In genomic region chr22:36224245-36224644, GRCh38 we compare ENCODE assay signal across 20 cellular contexts. TPM values are rescaled to one million over a fixed set of nuclear protein-coding genes. Genes with fewer than 3 reads are reported as not detected.
DNase-seq lines count a peak whose midpoint lies in the region; ATAC-seq and TF ChIP-seq lines count a peak whose summit lies in the region.
"Had no signal": no experiment of that assay in that cellular context is flagged by ENCODE, and none has a peak within 500 bp of the region (broad histone marks: within the 10 kb centered on the region; RNA-seq: fewer than 3 reads in every experiment).

No MANE protein-coding gene starts in this region.

- DNase-seq in mammary epithelial cell = peak; percentile 24
- DNase-seq in MCF 10A (ENCODE audit: unreplicated experiment) = no peak
- DNase-seq in renal cortical epithelial cell (ENCODE audit: low read depth) = peak; percentile 27
- DNase-seq in vagina (ENCODE audit: extremely low spot score in 2 of 2) = peak; percentile 58 to 70
- DNase-seq in stimulated activated CD4-positive, alpha-beta T cell treated with anti-CD3 and anti-CD28 coated beads, Interleukin-4, amount 100 ng/mL, for 4 hours = no peak
- DNase-seq: BE2C, DMS79, H7, MV-4-11, NCI-H1694, NCI-H2081, NCI-H2171, NCI-H345, NCI-H524, NCI-H774, Right ventricle myocardium superior had no signal

- no peak overlapping the region for H3K4me3 Mint-ChIP-seq in MCF 10A (ENCODE audit: unreplicated experiment)
- H3K4me3 Mint-ChIP-seq: IgD-negative memory B cell had no signal

- POLR2A ChIA-PET in MCF 10A (lab: Yijun Ruan, JAX) = no interaction called here

- intact Hi-C loops in mammary epithelial cell (cut with micrococcal nuclease) (no loop called here), MCF 10A (cut with micrococcal nuclease) (no loop called here), vagina (cut with DNase I) (no loop called here)

- H3K9ac ChIP-seq in mammary epithelial cell (ENCODE audit: insufficient read depth, low read length) = no peak overlapping the region

- no peak overlapping the region for H2AFZ ChIP-seq in mammary epithelial cell (ENCODE audit: low read depth, low read length)

- no peaks in the 10 kb centered on the region for H3K4me1 ChIP-seq in mammary epithelial cell (ENCODE audit: insufficient read depth, low read length)
- H3K4me1 ChIP-seq in vagina = no peaks in the 10 kb centered on the region
- H3K4me1 ChIP-seq: BE2C had no signal

- no peaks in the 10 kb centered on the region for H3K79me2 ChIP-seq in mammary epithelial cell (ENCODE audit: insufficient read depth, low read length)

- H3K27me3 Mint-ChIP-seq in MCF 10A (ENCODE audit: insufficient read depth, unreplicated experiment) = peaks cover 15% of the 10 kb centered on the region
- H3K27me3 Mint-ChIP-seq: IgD-negative memory B cell had no signal

- dilution Hi-C loops in mammary epithelial cell (cut with HindIII; ENCODE audit: low sequenced_read_pairs) = no loop called here

- H3K27me3 ChIP-seq in mammary epithelial cell (ENCODE audit: insufficient read depth, low read length) (no peaks in the 10 kb centered on the region), vagina (no peaks in the 10 kb centered on the region)
- H3K27me3 ChIP-seq: BE2C had no signal

- H3K4me3 ChIP-seq in mammary epithelial cell (replicated peaks in 1 of 3; ENCODE audit: insufficient read depth in 1 of 3, low read depth in 2 of 3, low read length in 3 of 3) (no peak overlapping the region), vagina (no peak overlapping the region)

- BruUV-seq in mammary epithelial cell (replicated peaks; lab: Mats Ljungman, UMichigan) (no TSS peak), MCF 10A (replicated peaks; lab: Mats Ljungman, UMichigan) (no TSS peak)

- H3K9me3 Mint-ChIP-seq in MCF 10A (ENCODE audit: unreplicated experiment) = no peaks in the 10 kb centered on the region
- H3K9me3 Mint-ChIP-seq: IgD-negative memory B cell had no signal

- TF ChIP-seq CTCF in mammary epithelial cell (conservative IDR thresholded peaks at IDR 0.05 in 1 of 2, IDR thresholded peaks at IDR 0.05 in 1 of 2; ENCODE audit: extremely low read depth in 1 of 2, insufficient read depth in 1 of 2, low read depth in 1 of 2, low read length in 2 of 2) (no peak), MCF 10A (IDR thresholded peaks at IDR 0.05; ENCODE audit: unreplicated experiment) (no peak), vagina (IDR thresholded peaks at IDR 0.05) (no peak)

- H3K9me3 ChIP-seq in mammary epithelial cell (replicated peaks; ENCODE audit: insufficient read depth, low read length) = no peaks in the 10 kb centered on the region
- no peaks in the 10 kb centered on the region for H3K9me3 ChIP-seq in vagina
- H3K9me3 ChIP-seq: BE2C had no signal

- peaks cover 6% of the 10 kb centered on the region for H3K4me1 Mint-ChIP-seq in MCF 10A (ENCODE audit: insufficient read depth, unreplicated experiment)

- peaks cover 21% of the 10 kb centered on the region for H3K36me3 Mint-ChIP-seq in MCF 10A (ENCODE audit: insufficient read depth, unreplicated experiment)

- WGBS in mammary epithelial cell (ENCODE audit: low coverage, missing lambda C conversion rate) = 86% methylated on average over 4 of the region's 4 CpGs

- no peak overlapping the region for H3K4me2 ChIP-seq in mammary epithelial cell (ENCODE audit: insufficient read depth, low read depth, low read length)

- H4K20me1 ChIP-seq in mammary epithelial cell (ENCODE audit: insufficient read depth, low read length) = no peaks in the 10 kb centered on the region

- H3K27ac ChIP-seq in mammary epithelial cell (ENCODE audit: insufficient read depth, low read depth, low read length) (no peak overlapping the region), vagina (no peak overlapping the region)

- TF ChIP-seq POLR2A in vagina (IDR thresholded peaks at IDR 0.05) = no peak

- no peak overlapping the region for H3K27ac Mint-ChIP-seq in MCF 10A (ENCODE audit: low read depth, unreplicated experiment)

- CTCF ChIA-PET in mammary epithelial cell (lab: Charles Lee; ENCODE audit: low non-redundant PET) (no interaction called here), MCF 10A (lab: Yijun Ruan, JAX) (no interaction called here)

- in situ Hi-C loops in mammary epithelial cell (cut with MboI; ENCODE audit: low sequenced_read_pairs in 2 of 2) = no loop called here

- H3K36me3 ChIP-seq in mammary epithelial cell (ENCODE audit: insufficient read depth, low read length) = peaks cover 2% of the 10 kb centered on the region
- peaks cover 0 to 22% of the 10 kb centered on the region in 2 donors for H3K36me3 ChIP-seq in vagina
- H3K36me3 ChIP-seq: BE2C had no signal

- ATAC-seq in esophagus mucosa = peak; percentile 50
- no peak for ATAC-seq in GM21447 (IDR thresholded peaks at IDR 0.05; ENCODE audit: unreplicated experiment)

RNA-seq across cellular contexts. Expression of gene APOL2, which starts 15.1 kb away (rescaled TPM):
- total RNA-seq in mammary epithelial cell (10 to 100 TPM; 16.8 to 24.3 TPM), MCF 10A (2022) (16.0 and 38.7 TPM in 2 replicates), esophagus mucosa (10.8 TPM), renal cortical epithelial cell (154 and 157 TPM in 2 replicates), vagina (63.8 TPM)
- polyA plus RNA-seq in mammary epithelial cell = 9.5 TPM
- 36.0 TPM for polyA minus RNA-seq in mammary epithelial cell

RNA-seq across cellular contexts. Expression of gene APOL4, which starts 22.6 kb away (rescaled TPM):
- total RNA-seq in mammary epithelial cell (under 1 TPM in 1 of 2 donors, not detected in 1; 0.26 TPM), MCF 10A (2022) (not detected in 2 replicates), esophagus mucosa (3.5 TPM), renal cortical epithelial cell (not detected in 2 replicates), vagina (4.2 TPM)
- not detected for polyA plus RNA-seq in mammary epithelial cell
- polyA minus RNA-seq in mammary epithelial cell = not detected
- total RNA-seq: H7, OCI-LY7 had no signal
- polyA plus RNA-seq: IgD-negative memory B cell had no signal

RNA-seq across cellular contexts. Expression of gene APOL1, which starts 28.7 kb away (rescaled TPM):
- total RNA-seq in mammary epithelial cell (1 to 10 TPM in 1 of 2 donors, under 1 TPM in 1; 0.26 to 1.2 TPM), MCF 10A (2022) (0.14 and 0.69 TPM in 2 replicates), esophagus mucosa (19.0 TPM), renal cortical epithelial cell (155 and 247 TPM in 2 replicates), vagina (28.5 TPM)
- polyA plus RNA-seq in mammary epithelial cell = 0.34 TPM
- not detected for polyA minus RNA-seq in mammary epithelial cell
- total RNA-seq: H7 had no signal

Comparison
In these comparisons a context has a peak if more than half of its experiments do, and no peak if none do; other contexts are left out.
1. DNase-seq: peak in mammary epithelial cell (single experiment), renal cortical epithelial cell (single experiment) and vagina (2 of 2); none in MCF 10A (single experiment) and stimulated activated CD4-positive, alpha-beta T cell treated with anti-CD3 and anti-CD28 coated beads, Interleukin-4, amount 100 ng/mL, for 4 hours (0 of 2).